In the genomic region with DNA sequence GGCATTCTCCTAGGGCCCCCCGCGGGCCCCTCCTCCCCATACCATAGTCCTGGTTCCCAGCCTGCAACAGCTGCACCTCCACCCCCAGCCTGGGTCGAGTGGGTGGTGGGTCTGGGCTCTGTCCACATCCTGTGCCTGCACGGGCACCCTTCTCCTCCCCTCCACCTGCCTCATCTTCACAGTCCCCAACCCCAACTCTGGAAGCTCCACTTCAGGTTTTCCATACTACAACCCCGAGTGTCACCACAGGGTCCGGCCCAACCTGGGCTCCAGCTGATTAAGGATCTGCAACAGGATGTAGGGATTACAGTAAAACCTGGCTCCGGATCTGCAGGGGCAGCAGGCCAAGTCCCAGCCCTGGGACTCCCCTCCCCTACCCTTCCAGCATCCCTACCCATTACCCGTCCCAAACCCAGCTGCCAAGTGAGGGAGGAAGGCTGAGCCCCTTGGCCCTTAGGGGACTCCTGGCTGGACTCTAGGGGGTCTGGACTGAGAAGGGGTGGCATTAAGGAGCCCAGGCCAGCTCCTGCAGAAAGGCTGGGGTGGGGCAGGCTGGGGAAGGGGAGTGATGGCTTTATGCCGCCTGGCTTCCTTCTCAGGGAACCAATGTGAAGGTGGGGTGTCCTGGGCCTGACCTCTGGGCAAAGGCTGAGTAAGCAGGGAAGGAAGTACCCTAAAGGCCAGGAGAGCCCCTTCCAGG, we compare ENCODE assay signal across 10 cellular contexts.
DNase-seq lines count a peak whose midpoint lies in the region; ATAC-seq, FAIRE-seq and TF ChIP-seq lines count a peak whose summit lies in the region.
"Had no signal": no experiment of that assay in that cellular context is flagged by ENCODE, and none has a peak within 500 bp of the region (broad histone marks: within the 10 kb centered on the region; RNA-seq: fewer than 3 reads in every experiment).

No MANE protein-coding gene starts in this region.

- no peak for TF ChIP-seq POLR2A in ovary (IDR thresholded peaks at IDR 0.05)

- H3K9me3 ChIP-seq in pancreas (no peaks in the 10 kb centered on the region), ovary (no peaks in the 10 kb centered on the region)

- intact Hi-C loops in pancreas (cut with DNase I) (loop anchor here in 1 of 3 donors (10.0 kb wide), 2 partner anchors 105 to 165 kb away; no protein-coding TSS in a partner anchor), ovary (cut with DNase I) (loop anchor here in 1 of 4 donors (10.0 kb wide), 1 partner anchor 145 kb away; no protein-coding TSS in a partner anchor)

- H3K4me1 Mint-ChIP-seq in central memory CD8-positive, alpha-beta T cell: peaks cover 50% of the 10 kb centered on the region

- FAIRE-seq in pancreas (lab: Jason Lieb, UNC): no peak
- FAIRE-seq: TTC549 had no signal

- H3K27ac ChIP-seq in pancreas (no peak overlapping the region), ovary (no peak overlapping the region)

- H3K27me3 Mint-ChIP-seq in central memory CD8-positive, alpha-beta T cell: no peaks in the 10 kb centered on the region

- H3K27me3 ChIP-seq in pancreas (no peaks in the 10 kb centered on the region), ovary (no peaks in the 10 kb centered on the region)

- ATAC-seq in central memory CD8-positive, alpha-beta T cell (replicated peaks; ENCODE audit: extremely low read depth, poor library complexity, severe bottlenecking): no peak
- ATAC-seq in pancreas: peak in 3 of 4 donors; percentile 18 to 62 (median 50)
- no peak for ATAC-seq in HG03135 (IDR thresholded peaks at IDR 0.05; ENCODE audit: unreplicated experiment)

- DNase-seq in NCI-H345 (lab: John Stamatoyannopoulos, UW) (peak; percentile 59), NCI-H345 treated with DMSO at 0.1 percent for 48 hours (lab: John Stamatoyannopoulos, UW; ENCODE audit: unreplicated experiment) (no peak), NCI-H2196 (lab: John Stamatoyannopoulos, UW; ENCODE audit: unreplicated experiment) (peak; percentile 73), pancreas (peak in 2 of 6 donors; percentile 60 to 66), ovary (no peak), cerebellar nuclear complex (lab: John Stamatoyannopoulos, UW) (no peak)
- DNase-seq in central memory CD8-positive, alpha-beta T cell (ENCODE audit: low spot score in 2 of 2): no peak

- peaks cover 27% of the 10 kb centered on the region for H3K36me3 Mint-ChIP-seq in central memory CD8-positive, alpha-beta T cell (ENCODE audit: insufficient read depth)

- peak overlapping the region; percentile 91 for H3K27ac Mint-ChIP-seq in central memory CD8-positive, alpha-beta T cell (ENCODE audit: low read depth)

- H3K4me3 ChIP-seq in pancreas (no peak overlapping the region), ovary (no peak overlapping the region)

- H3K4me1 ChIP-seq in pancreas (peaks cover 4 to 30% (median 22%) of the 10 kb centered on the region in 3 donors), ovary (ENCODE audit: insufficient read depth) (peaks cover 7% of the 10 kb centered on the region)

- WGBS in pancreas, 2 donors: 46 to 50% methylated on average over 9 of the region's 9 CpGs
- WGBS in ovary, 3 donors: 42 to 65% (median 44%) methylated on average over 9 of the region's 9 CpGs

- TF ChIP-seq CTCF in pancreas (IDR thresholded peaks at IDR 0.05): no peak
- TF ChIP-seq CTCF in ovary (IDR thresholded peaks at IDR 0.05): no peak

- H3K36me3 ChIP-seq in pancreas (no peaks in the 10 kb centered on the region), ovary (no peaks in the 10 kb centered on the region)

- no peak for TF ChIP-seq EP300 in ovary (IDR thresholded peaks at IDR 0.05)

- no peaks in the 10 kb centered on the region for H3K9me3 Mint-ChIP-seq in central memory CD8-positive, alpha-beta T cell
- H3K9me3 Mint-ChIP-seq: neural crest cell had no signal

- no peak overlapping the region for H3K4me3 Mint-ChIP-seq in central memory CD8-positive, alpha-beta T cell
- H3K4me3 Mint-ChIP-seq: neural crest cell had no signal

Comparison
In these comparisons a context has a peak if more than half of its experiments do, and no peak if none do; other contexts are left out.
1. DNase-seq: peak in NCI-H345 (single experiment) and NCI-H2196 (single experiment); none in NCI-H345 treated with DMSO at 0.1 percent for 48 hours (single experiment), central memory CD8-positive, alpha-beta T cell (0 of 2), ovary (0 of 5) and cerebellar nuclear complex (0 of 2).
2. ATAC-seq: peak in pancreas (3 of 4); none in central memory CD8-positive, alpha-beta T cell (single experiment) and HG03135 (single experiment).